1 cellular context compared by ENCODE assay signal in the genomic region with DNA sequence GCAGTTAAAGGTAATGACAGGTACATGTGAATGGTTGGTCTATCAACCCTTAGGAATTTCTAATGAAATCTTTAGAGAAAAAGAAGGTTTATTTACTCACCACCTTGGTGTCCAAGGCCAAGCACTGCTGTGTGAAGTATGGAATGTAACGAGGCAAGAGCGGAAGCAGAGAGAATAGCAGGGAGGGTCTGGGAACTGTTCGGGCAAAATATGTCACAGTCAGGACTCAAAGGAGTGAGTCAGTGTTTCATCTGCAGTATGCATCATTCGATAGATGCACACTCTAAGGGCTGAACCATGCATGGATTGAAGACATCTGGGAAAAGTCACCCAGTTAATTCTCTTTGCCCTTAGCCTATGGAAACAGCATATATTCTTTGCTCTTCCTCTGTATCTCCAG.
TF ChIP-seq lines count a peak whose summit lies in the region.

No MANE protein-coding gene starts in this region.

TF ChIP-seq in GM23338, 12 proteins besides CTCF, POLR2A, EP300 and RAD21:
- TF ChIP-seq, protein P1, sequence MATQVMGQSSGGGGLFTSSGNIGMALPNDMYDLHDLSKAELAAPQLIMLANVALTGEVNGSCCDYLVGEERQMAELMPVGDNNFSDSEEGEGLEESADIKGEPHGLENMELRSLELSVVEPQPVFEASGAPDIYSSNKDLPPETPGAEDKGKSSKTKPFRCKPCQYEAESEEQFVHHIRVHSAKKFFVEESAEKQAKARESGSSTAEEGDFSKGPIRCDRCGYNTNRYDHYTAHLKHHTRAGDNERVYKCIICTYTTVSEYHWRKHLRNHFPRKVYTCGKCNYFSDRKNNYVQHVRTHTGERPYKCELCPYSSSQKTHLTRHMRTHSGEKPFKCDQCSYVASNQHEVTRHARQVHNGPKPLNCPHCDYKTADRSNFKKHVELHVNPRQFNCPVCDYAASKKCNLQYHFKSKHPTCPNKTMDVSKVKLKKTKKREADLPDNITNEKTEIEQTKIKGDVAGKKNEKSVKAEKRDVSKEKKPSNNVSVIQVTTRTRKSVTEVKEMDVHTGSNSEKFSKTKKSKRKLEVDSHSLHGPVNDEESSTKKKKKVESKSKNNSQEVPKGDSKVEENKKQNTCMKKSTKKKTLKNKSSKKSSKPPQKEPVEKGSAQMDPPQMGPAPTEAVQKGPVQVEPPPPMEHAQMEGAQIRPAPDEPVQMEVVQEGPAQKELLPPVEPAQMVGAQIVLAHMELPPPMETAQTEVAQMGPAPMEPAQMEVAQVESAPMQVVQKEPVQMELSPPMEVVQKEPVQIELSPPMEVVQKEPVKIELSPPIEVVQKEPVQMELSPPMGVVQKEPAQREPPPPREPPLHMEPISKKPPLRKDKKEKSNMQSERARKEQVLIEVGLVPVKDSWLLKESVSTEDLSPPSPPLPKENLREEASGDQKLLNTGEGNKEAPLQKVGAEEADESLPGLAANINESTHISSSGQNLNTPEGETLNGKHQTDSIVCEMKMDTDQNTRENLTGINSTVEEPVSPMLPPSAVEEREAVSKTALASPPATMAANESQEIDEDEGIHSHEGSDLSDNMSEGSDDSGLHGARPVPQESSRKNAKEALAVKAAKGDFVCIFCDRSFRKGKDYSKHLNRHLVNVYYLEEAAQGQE (IDR thresholded peaks at IDR 0.05; ENCODE audit: unreplicated experiment), result no peak
- TF ChIP-seq POLR2AphosphoS5 (IDR thresholded peaks at IDR 0.05; ENCODE audit: low read depth), result no peak
- TF ChIP-seq, protein P2, sequence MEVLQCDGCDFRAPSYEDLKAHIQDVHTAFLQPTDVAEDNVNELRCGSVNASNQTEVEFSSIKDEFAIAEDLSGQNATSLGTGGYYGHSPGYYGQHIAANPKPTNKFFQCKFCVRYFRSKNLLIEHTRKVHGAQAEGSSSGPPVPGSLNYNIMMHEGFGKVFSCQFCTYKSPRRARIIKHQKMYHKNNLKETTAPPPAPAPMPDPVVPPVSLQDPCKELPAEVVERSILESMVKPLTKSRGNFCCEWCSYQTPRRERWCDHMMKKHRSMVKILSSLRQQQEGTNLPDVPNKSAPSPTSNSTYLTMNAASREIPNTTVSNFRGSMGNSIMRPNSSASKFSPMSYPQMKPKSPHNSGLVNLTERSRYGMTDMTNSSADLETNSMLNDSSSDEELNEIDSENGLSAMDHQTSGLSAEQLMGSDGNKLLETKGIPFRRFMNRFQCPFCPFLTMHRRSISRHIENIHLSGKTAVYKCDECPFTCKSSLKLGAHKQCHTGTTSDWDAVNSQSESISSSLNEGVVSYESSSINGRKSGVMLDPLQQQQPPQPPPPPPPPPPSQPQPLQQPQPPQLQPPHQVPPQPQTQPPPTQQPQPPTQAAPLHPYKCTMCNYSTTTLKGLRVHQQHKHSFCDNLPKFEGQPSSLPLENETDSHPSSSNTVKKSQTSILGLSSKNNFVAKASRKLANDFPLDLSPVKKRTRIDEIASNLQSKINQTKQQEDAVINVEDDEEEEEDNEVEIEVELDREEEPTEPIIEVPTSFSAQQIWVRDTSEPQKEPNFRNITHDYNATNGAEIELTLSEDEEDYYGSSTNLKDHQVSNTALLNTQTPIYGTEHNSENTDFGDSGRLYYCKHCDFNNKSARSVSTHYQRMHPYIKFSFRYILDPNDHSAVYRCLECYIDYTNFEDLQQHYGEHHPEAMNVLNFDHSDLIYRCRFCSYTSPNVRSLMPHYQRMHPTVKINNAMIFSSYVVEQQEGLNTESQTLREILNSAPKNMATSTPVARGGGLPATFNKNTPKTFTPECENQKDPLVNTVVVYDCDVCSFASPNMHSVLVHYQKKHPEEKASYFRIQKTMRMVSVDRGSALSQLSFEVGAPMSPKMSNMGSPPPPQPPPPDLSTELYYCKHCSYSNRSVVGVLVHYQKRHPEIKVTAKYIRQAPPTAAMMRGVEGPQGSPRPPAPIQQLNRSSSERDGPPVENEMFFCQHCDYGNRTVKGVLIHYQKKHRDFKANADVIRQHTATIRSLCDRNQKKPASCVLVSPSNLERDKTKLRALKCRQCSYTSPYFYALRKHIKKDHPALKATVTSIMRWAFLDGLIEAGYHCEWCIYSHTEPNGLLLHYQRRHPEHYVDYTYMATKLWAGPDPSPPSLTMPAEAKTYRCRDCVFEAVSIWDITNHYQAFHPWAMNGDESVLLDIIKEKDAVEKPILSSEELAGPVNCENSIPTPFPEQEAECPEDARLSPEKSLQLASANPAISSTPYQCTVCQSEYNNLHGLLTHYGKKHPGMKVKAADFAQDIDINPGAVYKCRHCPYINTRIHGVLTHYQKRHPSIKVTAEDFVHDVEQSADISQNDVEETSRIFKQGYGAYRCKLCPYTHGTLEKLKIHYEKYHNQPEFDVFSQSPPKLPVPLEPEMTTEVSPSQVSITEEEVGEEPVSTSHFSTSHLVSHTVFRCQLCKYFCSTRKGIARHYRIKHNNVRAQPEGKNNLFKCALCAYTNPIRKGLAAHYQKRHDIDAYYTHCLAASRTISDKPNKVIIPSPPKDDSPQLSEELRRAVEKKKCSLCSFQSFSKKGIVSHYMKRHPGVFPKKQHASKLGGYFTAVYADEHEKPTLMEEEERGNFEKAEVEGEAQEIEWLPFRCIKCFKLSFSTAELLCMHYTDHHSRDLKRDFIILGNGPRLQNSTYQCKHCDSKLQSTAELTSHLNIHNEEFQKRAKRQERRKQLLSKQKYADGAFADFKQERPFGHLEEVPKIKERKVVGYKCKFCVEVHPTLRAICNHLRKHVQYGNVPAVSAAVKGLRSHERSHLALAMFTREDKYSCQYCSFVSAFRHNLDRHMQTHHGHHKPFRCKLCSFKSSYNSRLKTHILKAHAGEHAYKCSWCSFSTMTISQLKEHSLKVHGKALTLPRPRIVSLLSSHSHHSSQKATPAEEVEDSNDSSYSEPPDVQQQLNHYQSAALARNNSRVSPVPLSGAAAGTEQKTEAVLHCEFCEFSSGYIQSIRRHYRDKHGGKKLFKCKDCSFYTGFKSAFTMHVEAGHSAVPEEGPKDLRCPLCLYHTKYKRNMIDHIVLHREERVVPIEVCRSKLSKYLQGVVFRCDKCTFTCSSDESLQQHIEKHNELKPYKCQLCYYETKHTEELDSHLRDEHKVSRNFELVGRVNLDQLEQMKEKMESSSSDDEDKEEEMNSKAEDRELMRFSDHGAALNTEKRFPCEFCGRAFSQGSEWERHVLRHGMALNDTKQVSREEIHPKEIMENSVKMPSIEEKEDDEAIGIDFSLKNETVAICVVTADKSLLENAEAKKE (CRISPR knock-in tag; IDR thresholded peaks at IDR 0.05), result no peak
- TF ChIP-seq CREB1 (CRISPR knock-in tag; IDR thresholded peaks at IDR 0.05; ENCODE audit: low read depth), result no peak
